ENCODE assay signal across 1 cellular context in genomic region chr9:16784002-16784401, GRCh38.
TF ChIP-seq lines count a peak whose summit lies in the region.

No MANE protein-coding gene starts in this region.

TF ChIP-seq in GM23338, 12 proteins besides CTCF, POLR2A, EP300 and RAD21 (continued from another document):
- no peak for TF ChIP-seq ZNF462 (CRISPR knock-in tag; IDR thresholded peaks at IDR 0.05)
- TF ChIP-seq, protein P1, sequence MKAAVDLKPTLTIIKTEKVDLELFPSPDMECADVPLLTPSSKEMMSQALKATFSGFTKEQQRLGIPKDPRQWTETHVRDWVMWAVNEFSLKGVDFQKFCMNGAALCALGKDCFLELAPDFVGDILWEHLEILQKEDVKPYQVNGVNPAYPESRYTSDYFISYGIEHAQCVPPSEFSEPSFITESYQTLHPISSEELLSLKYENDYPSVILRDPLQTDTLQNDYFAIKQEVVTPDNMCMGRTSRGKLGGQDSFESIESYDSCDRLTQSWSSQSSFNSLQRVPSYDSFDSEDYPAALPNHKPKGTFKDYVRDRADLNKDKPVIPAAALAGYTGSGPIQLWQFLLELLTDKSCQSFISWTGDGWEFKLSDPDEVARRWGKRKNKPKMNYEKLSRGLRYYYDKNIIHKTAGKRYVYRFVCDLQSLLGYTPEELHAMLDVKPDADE (IDR thresholded peaks at IDR 0.05), result no peak
- TF ChIP-seq NANOG (IDR thresholded peaks at IDR 0.05; ENCODE audit: borderline replicate concordance), result no peak
- no peak for TF ChIP-seq CREB1 (CRISPR knock-in tag; IDR thresholded peaks at IDR 0.05; ENCODE audit: low read depth)
- no peak for TF ChIP-seq POLR2AphosphoS5 (IDR thresholded peaks at IDR 0.05; ENCODE audit: low read depth)
- TF ChIP-seq ZNF331 (CRISPR knock-in tag; IDR thresholded peaks at IDR 0.05; ENCODE audit: low read depth), result no peak
- no peak for TF ChIP-seq ZNF114 (CRISPR knock-in tag; IDR thresholded peaks at IDR 0.05)
